In the genomic region with DNA sequence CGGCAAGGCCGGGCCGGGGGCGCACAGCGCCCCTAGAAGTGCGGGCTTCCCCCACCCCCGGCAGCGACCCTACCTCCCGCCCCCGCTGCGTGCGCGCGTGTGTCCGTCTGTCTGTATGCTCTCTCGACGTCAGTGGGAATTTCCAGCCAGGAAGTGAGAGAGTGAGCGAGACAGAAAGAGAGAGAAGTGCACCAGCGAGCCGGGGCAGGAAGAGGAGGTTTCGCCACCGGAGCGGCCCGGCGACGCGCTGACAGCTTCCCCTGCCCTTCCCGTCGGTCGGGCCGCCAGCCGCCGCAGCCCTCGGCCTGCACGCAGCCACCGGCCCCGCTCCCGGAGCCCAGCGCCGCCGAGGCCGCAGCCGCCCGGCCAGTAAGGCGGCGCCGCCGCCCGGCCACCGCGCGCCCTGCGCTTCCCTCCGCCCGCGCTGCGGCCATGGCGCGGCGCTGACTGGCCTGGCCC, we compare ENCODE assay signal across 8 cellular contexts. TPM values are rescaled to one million over a fixed set of nuclear protein-coding genes. Genes with fewer than 3 reads are reported as not detected.
DNase-seq lines count a peak whose midpoint lies in the region; ATAC-seq and TF ChIP-seq lines count a peak whose summit lies in the region.

A gene with protein sequence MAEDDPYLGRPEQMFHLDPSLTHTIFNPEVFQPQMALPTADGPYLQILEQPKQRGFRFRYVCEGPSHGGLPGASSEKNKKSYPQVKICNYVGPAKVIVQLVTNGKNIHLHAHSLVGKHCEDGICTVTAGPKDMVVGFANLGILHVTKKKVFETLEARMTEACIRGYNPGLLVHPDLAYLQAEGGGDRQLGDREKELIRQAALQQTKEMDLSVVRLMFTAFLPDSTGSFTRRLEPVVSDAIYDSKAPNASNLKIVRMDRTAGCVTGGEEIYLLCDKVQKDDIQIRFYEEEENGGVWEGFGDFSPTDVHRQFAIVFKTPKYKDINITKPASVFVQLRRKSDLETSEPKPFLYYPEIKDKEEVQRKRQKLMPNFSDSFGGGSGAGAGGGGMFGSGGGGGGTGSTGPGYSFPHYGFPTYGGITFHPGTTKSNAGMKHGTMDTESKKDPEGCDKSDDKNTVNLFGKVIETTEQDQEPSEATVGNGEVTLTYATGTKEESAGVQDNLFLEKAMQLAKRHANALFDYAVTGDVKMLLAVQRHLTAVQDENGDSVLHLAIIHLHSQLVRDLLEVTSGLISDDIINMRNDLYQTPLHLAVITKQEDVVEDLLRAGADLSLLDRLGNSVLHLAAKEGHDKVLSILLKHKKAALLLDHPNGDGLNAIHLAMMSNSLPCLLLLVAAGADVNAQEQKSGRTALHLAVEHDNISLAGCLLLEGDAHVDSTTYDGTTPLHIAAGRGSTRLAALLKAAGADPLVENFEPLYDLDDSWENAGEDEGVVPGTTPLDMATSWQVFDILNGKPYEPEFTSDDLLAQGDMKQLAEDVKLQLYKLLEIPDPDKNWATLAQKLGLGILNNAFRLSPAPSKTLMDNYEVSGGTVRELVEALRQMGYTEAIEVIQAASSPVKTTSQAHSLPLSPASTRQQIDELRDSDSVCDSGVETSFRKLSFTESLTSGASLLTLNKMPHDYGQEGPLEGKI (plus strand): TSS at position 184 of the 459 bp plus-strand sequence. CDS start 24,160 bp downstream, outside the sequence.

- H3K36me3 Mint-ChIP-seq in activated T-cell treated with anti-CD3 and anti-CD28 coated beads, Interleukin-2, amount 50 U/mL, for 72 hours (ENCODE audit: insufficient read depth in 2 of 2): peaks cover 15 to 25% of the 10 kb centered on the region in 2 donors
- no peaks in the 10 kb centered on the region for H3K36me3 Mint-ChIP-seq in nephron (ENCODE audit: low read depth)
- H3K36me3 Mint-ChIP-seq in stimulated activated naive CD8-positive, alpha-beta T cell treated with anti-CD3 and anti-CD28 coated beads, Interleukin-15, Interleukin-2, amounts not matched to agents 100 ng/mL and 50 ng/mL, for 24 hours (ENCODE audit: low read depth): peaks cover 44% of the 10 kb centered on the region

- H3K9me3 Mint-ChIP-seq in activated T-cell treated with anti-CD3 and anti-CD28 coated beads, Interleukin-2, amount 50 U/mL, for 72 hours: peaks cover 0 to 7% of the 10 kb centered on the region in 2 donors
- no peaks in the 10 kb centered on the region for H3K9me3 Mint-ChIP-seq in nephron
- peaks cover 9% of the 10 kb centered on the region for H3K9me3 Mint-ChIP-seq in stimulated activated naive CD8-positive, alpha-beta T cell treated with anti-CD3 and anti-CD28 coated beads, Interleukin-15, Interleukin-2, amounts not matched to agents 100 ng/mL and 50 ng/mL, for 24 hours

- peak within 1 kb of the TSS; percentile 99 for H3K27ac Mint-ChIP-seq in activated T-cell treated with anti-CD3 and anti-CD28 coated beads, Interleukin-2, amount 50 U/mL, for 72 hours
- H3K27ac Mint-ChIP-seq in nephron: peak within 1 kb of the TSS; percentile 92 to 99 (median 98)
- H3K27ac Mint-ChIP-seq in stimulated activated naive CD8-positive, alpha-beta T cell treated with anti-CD3 and anti-CD28 coated beads, Interleukin-15, Interleukin-2, amounts not matched to agents 100 ng/mL and 50 ng/mL, for 24 hours: peak within 1 kb of the TSS; percentile 94

- BruUV-seq in OCI-LY7 (replicated peaks; lab: Mats Ljungman, UMichigan): no TSS peak

- ATAC-seq in GM18907 (IDR thresholded peaks at IDR 0.05; ENCODE audit: unreplicated experiment) (peak; percentile 77), HG03139 (IDR thresholded peaks at IDR 0.05; ENCODE audit: unreplicated experiment) (peak; percentile 51)
- peak; percentile 69 to 76 for ATAC-seq in activated T-cell treated with anti-CD3 and anti-CD28 coated beads, Interleukin-2, amount 50 U/mL, for 72 hours (replicated peaks in 1 of 2)

- H3K4me1 Mint-ChIP-seq in activated T-cell treated with anti-CD3 and anti-CD28 coated beads, Interleukin-2, amount 50 U/mL, for 72 hours (ENCODE audit: low read depth): peaks cover 33% of the 10 kb centered on the region
- H3K4me1 Mint-ChIP-seq in nephron: peaks cover 26% of the 10 kb centered on the region
- H3K4me1 Mint-ChIP-seq in stimulated activated naive CD8-positive, alpha-beta T cell treated with anti-CD3 and anti-CD28 coated beads, Interleukin-15, Interleukin-2, amounts not matched to agents 100 ng/mL and 50 ng/mL, for 24 hours (ENCODE audit: low read depth): peaks cover 46% of the 10 kb centered on the region

- no peaks in the 10 kb centered on the region for H3K36me3 ChIP-seq in OCI-LY7 (ENCODE audit: insufficient read depth, low read length)
- no peaks in the 10 kb centered on the region for H3K36me3 ChIP-seq in fibroblast of lung (ENCODE audit: control insufficient read depth, insufficient read depth, low read length)

- H3K4me3 Mint-ChIP-seq in activated T-cell treated with anti-CD3 and anti-CD28 coated beads, Interleukin-2, amount 50 U/mL, for 72 hours: peak within 1 kb of the TSS; percentile 89 to 98
- H3K4me3 Mint-ChIP-seq in nephron: peak within 1 kb of the TSS; percentile 93 to 98 (median 93)
- H3K4me3 Mint-ChIP-seq in stimulated activated naive CD8-positive, alpha-beta T cell treated with anti-CD3 and anti-CD28 coated beads, Interleukin-15, Interleukin-2, amounts not matched to agents 100 ng/mL and 50 ng/mL, for 24 hours: peak within 1 kb of the TSS; percentile 97

- CTCF ChIA-PET in OCI-LY7 (lab: Charles Lee; ENCODE audit: unreplicated experiment): no interaction called here

- H3K9me3 ChIP-seq in OCI-LY7 (ENCODE audit: low read length) (no peaks in the 10 kb centered on the region), fibroblast of lung (ENCODE audit: control insufficient read depth, insufficient read depth, low read depth, low read length) (no peaks in the 10 kb centered on the region)

- TF ChIP-seq CTCF in AG10803 (conservative IDR thresholded peaks at IDR 0.05; ENCODE audit: low read length) (no peak), OCI-LY7 (conservative IDR thresholded peaks at IDR 0.05; ENCODE audit: low read length) (no peak), fibroblast of lung (conservative IDR thresholded peaks at IDR 0.05 in 1 of 2, IDR thresholded peaks at IDR 0.05 in 1 of 2; ENCODE audit: low read depth in 1 of 2, low read length in 2 of 2) (no peak), nephron (IDR thresholded peaks at IDR 0.05; ENCODE audit: unreplicated experiment in 3 of 3) (no peak)

- no peaks in the 10 kb centered on the region for H3K27me3 Mint-ChIP-seq in activated T-cell treated with anti-CD3 and anti-CD28 coated beads, Interleukin-2, amount 50 U/mL, for 72 hours (ENCODE audit: low read depth)
- H3K27me3 Mint-ChIP-seq in nephron (ENCODE audit: low read depth): no peaks in the 10 kb centered on the region
- H3K27me3 Mint-ChIP-seq in stimulated activated naive CD8-positive, alpha-beta T cell treated with anti-CD3 and anti-CD28 coated beads, Interleukin-15, Interleukin-2, amounts not matched to agents 100 ng/mL and 50 ng/mL, for 24 hours: no peaks in the 10 kb centered on the region

- H3K9me2 ChIP-seq in OCI-LY7 (ENCODE audit: insufficient read depth, low read length): no peaks in the 10 kb centered on the region

- H3K9ac ChIP-seq in fibroblast of lung (ENCODE audit: insufficient read depth, low read length): peak within 1 kb of the TSS; percentile 89

- intact Hi-C loops in OCI-LY7 (cut with micrococcal nuclease; ENCODE audit: unreplicated experiment): loop anchor here (2.0 to 10.0 kb wide), 6 partner anchors 70 to 694 kb away; a partner anchor contains a TSS

- peak within 1 kb of the TSS; percentile 91 for H2AFZ ChIP-seq in OCI-LY7 (ENCODE audit: low read length)
- H2AFZ ChIP-seq in fibroblast of lung (ENCODE audit: low read length): peak within 1 kb of the TSS; percentile 78

- H3K27ac ChIP-seq in OCI-LY7 (ENCODE audit: low read depth, low read length, poor library complexity, severe bottlenecking) (peak within 1 kb of the TSS; percentile 77), fibroblast of lung (ENCODE audit: insufficient read depth, low read length) (peak within 1 kb of the TSS; percentile 93)

- H3K4me1 ChIP-seq in OCI-LY7 (ENCODE audit: insufficient read depth, low read length, poor library complexity, severe bottlenecking): peaks cover 26% of the 10 kb centered on the region
- peaks cover 4% of the 10 kb centered on the region for H3K4me1 ChIP-seq in fibroblast of lung (ENCODE audit: control insufficient read depth, extremely low read depth, insufficient read depth, low read length)

- H3K4me2 ChIP-seq in OCI-LY7 (ENCODE audit: low read length) (peak within 1 kb of the TSS; percentile 93), fibroblast of lung (ENCODE audit: extremely low read depth, insufficient read depth, low read length) (peak within 1 kb of the TSS; percentile 96)

- no peaks in the 10 kb centered on the region for H3K27me3 ChIP-seq in fibroblast of lung (ENCODE audit: control insufficient read depth, insufficient read depth, low read length)

- H3K79me2 ChIP-seq in OCI-LY7 (ENCODE audit: insufficient read depth, low read depth, low read length) (peaks cover 40% of the 10 kb centered on the region), fibroblast of lung (ENCODE audit: control insufficient read depth, insufficient read depth, low read length) (peaks cover 24% of the 10 kb centered on the region)

- POLR2A ChIA-PET in OCI-LY7 (lab: Charles Lee): interaction anchor here (0.7 to 2.0 kb wide), 5 partner anchors 10 to 95 kb away, joined by 3 to 8 read pairs (median 5); no protein-coding TSS in a partner anchor

- H4K20me1 ChIP-seq in OCI-LY7 (ENCODE audit: insufficient read depth, low read length): peaks cover 15% of the 10 kb centered on the region; the same call in 1 of the 2 replicates
- no peaks in the 10 kb centered on the region for H4K20me1 ChIP-seq in fibroblast of lung (ENCODE audit: control insufficient read depth, extremely low read depth, insufficient read depth, low read length)

- peak; percentile 81 for DNase-seq in AG10803 (ENCODE audit: low read depth)
- DNase-seq in OCI-LY7 (ENCODE audit: low spot score): peak; percentile 78
- peak; percentile 76 to 79 for DNase-seq in activated T-cell treated with anti-CD3 and anti-CD28 coated beads, Interleukin-2, amount 50 U/mL, for 72 hours
- peak; percentile 76 to 81 for DNase-seq in fibroblast of lung (ENCODE audit: low read depth in 2 of 2)

- H3K4me3 ChIP-seq in AG10803 (ENCODE audit: low read length) (peak within 1 kb of the TSS; percentile 88), OCI-LY7 (ENCODE audit: low read depth, low read length, poor library complexity, severe bottlenecking) (peak within 1 kb of the TSS; percentile 97), fibroblast of lung (replicated peaks in 1 of 4; ENCODE audit: control extremely low read depth in 1 of 4, insufficient read depth in 1 of 4, low read depth in 3 of 4, low read length in 4 of 4) (peak within 1 kb of the TSS; percentile 75 to 96 (median 80))

RNA-seq across cellular contexts. Expression of the gene that starts here (rescaled TPM):
- total RNA-seq in OCI-LY7 (2014; rRNA removed; shearing (Covaris generic)): 20.7 and 23.1 TPM in 2 replicates
- 47.8 and 53.0 TPM in 2 replicates for total RNA-seq in OCI-LY7 (2022)
- 100 to 1,000 TPM; 151 to 167 TPM for total RNA-seq in activated T-cell treated with anti-CD3 and anti-CD28 coated beads, Interleukin-2, amount 50 U/mL, for 72 hours
- total RNA-seq in fibroblast of lung: 32.5 and 33.9 TPM in 2 replicates
- 20.9 and 22.4 TPM in 2 replicates for polyA plus RNA-seq in fibroblast of lung
- 18.7 and 20.6 TPM in 2 replicates for polyA plus RNA-seq in fibroblast of lung (2012)
- polyA minus RNA-seq in fibroblast of lung (ENCODE audit: low replicate concordance): 13.7 and 18.5 TPM in 2 replicates

Comparison
In these comparisons a context has a peak if more than half of its experiments do, and no peak if none do; other contexts are left out.
1. Peak in every context shown above with its lines: DNase-seq, ATAC-seq, H3K4me3 ChIP-seq and H3K27ac ChIP-seq.